In genomic region chr11:2754008-2754407, GRCh38 we compare ENCODE assay signal across 20 cellular contexts.
"Had no signal": no experiment of that assay in that cellular context is flagged by ENCODE, and none has a peak within 500 bp of the region (broad histone marks: within the 10 kb centered on the region; RNA-seq: fewer than 3 reads in every experiment).

No MANE protein-coding gene starts in this region.

- H3K27ac ChIP-seq: pancreas, stomach had no signal

- H3K4me1 ChIP-seq: pancreas had no signal

- H3K9me3 ChIP-seq: pancreas, thyroid gland had no signal

- H3K4me3 ChIP-seq: lung, pancreas, stomach, thyroid gland had no signal

- DNase-seq: cerebellar nuclear complex; cortex of kidney; effector memory CD8-positive, alpha-beta T cell; erythroblast; hypothalamus; immature natural killer cell; left ventricle myocardium superior; natural killer cell; occipital lobe; stimulated activated CD4-positive, alpha-beta T cell treated with anti-CD3 and anti-CD28 coated beads, Interleukin-2, amount 100 ng/mL, for 48 hours; stimulated activated naive CD4-positive, alpha-beta T cell; stomach; thyroid gland; trophoblast cell had no signal

- H3K36me3 ChIP-seq: pancreas, stomach, thyroid gland had no signal

- FAIRE-seq: endometrium, frontal cortex, keratinocyte, pancreas had no signal

- ATAC-seq: effector memory CD8-positive, alpha-beta T cell; left ventricle myocardium superior; natural killer cell; pancreas; sciatic nerve had no signal

- H3K27me3 ChIP-seq: pancreas, stomach, thyroid gland had no signal
